In the genomic region with DNA sequence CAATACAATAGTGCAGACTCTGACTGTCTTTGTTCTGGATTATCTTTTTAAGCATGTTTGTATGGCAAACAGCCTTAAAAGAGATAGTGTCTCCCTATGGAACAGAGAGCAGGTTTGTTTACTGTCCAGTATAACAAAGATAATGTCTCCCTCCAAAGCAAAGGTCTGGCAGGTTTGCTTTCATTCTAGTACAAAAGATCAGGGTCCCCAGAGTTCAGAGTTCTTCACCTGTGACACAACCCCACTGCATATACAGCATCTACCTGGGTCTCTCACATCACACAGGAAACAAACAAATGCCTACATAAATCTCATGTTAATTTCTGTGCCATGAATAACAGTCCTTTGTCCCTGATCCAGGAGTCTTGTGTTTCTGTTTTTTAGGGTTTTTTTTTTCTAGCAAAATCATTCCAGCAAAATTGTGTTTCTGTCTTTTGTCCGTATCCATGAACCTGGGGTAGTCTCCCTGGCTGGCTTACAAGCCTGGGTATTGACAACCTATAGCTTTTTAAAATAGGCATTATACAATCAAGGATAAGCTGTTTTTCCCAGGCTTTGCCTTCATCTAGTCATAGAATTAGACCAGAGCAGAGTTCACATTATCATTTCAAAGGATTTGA, we compare ENCODE assay signal across 1 cellular context.
TF ChIP-seq lines count a peak whose summit lies in the region.

No MANE protein-coding gene starts in this region.

TF ChIP-seq in HepG2, 621 proteins besides CTCF, POLR2A, EP300 and RAD21 (continued from another document and continues in another):
- TF ChIP-seq, protein P1, sequence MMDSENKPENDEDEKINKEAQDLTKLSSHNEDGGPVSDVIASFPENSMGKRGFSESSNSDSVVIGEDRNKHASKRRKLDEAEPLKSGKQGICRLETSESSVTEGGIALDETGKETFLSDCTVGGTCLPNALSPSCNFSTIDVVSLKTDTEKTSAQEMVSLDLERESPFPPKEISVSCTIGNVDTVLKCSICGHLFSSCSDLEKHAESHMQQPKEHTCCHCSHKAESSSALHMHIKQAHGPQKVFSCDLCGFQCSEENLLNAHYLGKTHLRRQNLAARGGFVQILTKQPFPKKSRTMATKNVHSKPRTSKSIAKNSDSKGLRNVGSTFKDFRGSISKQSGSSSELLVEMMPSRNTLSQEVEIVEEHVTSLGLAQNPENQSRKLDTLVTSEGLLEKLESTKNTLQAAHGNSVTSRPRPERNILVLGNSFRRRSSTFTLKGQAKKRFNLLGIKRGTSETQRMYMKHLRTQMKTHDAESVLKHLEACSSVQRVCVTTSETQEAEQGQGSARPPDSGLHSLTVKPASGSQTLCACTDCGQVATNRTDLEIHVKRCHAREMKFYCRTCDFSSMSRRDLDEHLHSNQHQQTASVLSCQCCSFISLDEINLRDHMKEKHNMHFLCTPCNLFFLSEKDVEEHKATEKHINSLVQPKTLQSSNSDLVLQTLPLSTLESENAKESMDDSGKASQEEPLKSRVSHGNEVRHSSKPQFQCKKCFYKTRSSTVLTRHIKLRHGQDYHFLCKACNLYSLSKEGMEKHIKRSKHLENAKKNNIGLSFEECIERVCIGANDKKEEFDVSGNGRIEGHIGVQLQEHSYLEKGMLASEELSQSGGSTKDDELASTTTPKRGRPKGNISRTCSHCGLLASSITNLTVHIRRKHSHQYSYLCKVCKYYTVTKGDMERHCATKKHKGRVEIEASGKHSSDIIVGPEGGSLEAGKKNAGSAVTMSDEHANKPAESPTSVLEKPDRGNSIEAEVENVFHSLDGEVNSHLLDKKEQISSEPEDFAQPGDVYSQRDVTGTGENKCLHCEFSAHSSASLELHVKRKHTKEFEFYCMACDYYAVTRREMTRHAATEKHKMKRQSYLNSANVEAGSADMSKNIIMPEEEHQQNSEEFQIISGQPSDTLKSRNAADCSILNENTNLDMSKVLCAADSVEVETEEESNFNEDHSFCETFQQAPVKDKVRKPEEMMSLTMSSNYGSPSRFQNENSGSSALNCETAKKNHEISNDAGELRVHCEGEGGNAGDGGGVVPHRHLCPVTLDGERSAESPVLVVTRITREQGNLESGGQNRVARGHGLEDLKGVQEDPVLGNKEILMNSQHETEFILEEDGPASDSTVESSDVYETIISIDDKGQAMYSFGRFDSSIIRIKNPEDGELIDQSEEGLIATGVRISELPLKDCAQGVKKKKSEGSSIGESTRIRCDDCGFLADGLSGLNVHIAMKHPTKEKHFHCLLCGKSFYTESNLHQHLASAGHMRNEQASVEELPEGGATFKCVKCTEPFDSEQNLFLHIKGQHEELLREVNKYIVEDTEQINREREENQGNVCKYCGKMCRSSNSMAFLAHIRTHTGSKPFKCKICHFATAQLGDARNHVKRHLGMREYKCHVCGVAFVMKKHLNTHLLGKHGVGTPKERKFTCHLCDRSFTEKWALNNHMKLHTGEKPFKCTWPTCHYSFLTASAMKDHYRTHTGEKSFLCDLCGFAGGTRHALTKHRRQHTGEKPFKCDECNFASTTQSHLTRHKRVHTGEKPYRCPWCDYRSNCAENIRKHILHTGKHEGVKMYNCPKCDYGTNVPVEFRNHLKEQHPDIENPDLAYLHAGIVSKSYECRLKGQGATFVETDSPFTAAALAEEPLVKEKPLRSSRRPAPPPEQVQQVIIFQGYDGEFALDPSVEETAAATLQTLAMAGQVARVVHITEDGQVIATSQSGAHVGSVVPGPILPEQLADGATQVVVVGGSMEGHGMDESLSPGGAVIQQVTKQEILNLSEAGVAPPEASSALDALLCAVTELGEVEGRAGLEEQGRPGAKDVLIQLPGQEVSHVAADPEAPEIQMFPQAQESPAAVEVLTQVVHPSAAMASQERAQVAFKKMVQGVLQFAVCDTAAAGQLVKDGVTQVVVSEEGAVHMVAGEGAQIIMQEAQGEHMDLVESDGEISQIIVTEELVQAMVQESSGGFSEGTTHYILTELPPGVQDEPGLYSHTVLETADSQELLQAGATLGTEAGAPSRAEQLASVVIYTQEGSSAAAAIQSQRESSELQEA (CRISPR knock-in tag; IDR thresholded peaks at IDR 0.05; ENCODE audit: not compliant biosample characterization), result no peak
- TF ChIP-seq DR1 (CRISPR knock-in tag; IDR thresholded peaks at IDR 0.05) (no peak), IKZF4 (CRISPR knock-in tag; IDR thresholded peaks at IDR 0.05; ENCODE audit: borderline replicate concordance, low read depth, not compliant biosample characterization) (no peak), ETV6 (CRISPR knock-in tag; conservative IDR thresholded peaks at IDR 0.05) (no peak), ETV5 (CRISPR knock-in tag; IDR thresholded peaks at IDR 0.05; ENCODE audit: borderline replicate concordance) (peak; percentile 50; the same call in 1 of the 2 replicates), MEIS2 (CRISPR knock-in tag; IDR thresholded peaks at IDR 0.05) (0 out of 2 replicates have a peak, but pooled peaks have one; percentile 23), KDM6A (CRISPR knock-in tag; IDR thresholded peaks at IDR 0.05; ENCODE audit: low read depth) (peak; percentile 86), BORCS8-MEF2B (CRISPR knock-in tag; IDR thresholded peaks at IDR 0.05) (no peak), ZBTB1 (CRISPR knock-in tag; IDR thresholded peaks at IDR 0.05; ENCODE audit: borderline replicate concordance) (no peak), JUND (CRISPR knock-in tag; IDR thresholded peaks at IDR 0.05) (no peak), ZFP36L1 (CRISPR knock-in tag; IDR thresholded peaks at IDR 0.05) (peak; percentile 50; the same call in 1 of the 2 replicates), FLYWCH1 (CRISPR knock-in tag; IDR thresholded peaks at IDR 0.05) (no peak), ZFP36 (IDR thresholded peaks at IDR 0.05; ENCODE audit: borderline replicate concordance, low read depth, low read length, partially characterized antibody) (no peak), ZNF12 (CRISPR knock-in tag; IDR thresholded peaks at IDR 0.05) (no peak), ZNF251 (CRISPR knock-in tag; IDR thresholded peaks at IDR 0.05) (no peak), NCOA5 (CRISPR knock-in tag; IDR thresholded peaks at IDR 0.05) (no peak), SIX1 (CRISPR knock-in tag; IDR thresholded peaks at IDR 0.05; ENCODE audit: borderline replicate concordance) (peak; percentile 89; the same call in 1 of the 2 replicates), TCF12 (IDR thresholded peaks at IDR 0.05) (no peak), TCF12 (CRISPR knock-in tag; IDR thresholded peaks at IDR 0.05) (0 out of 2 replicates have a peak, but pooled peaks have one; percentile 54), TEAD2 (CRISPR knock-in tag; IDR thresholded peaks at IDR 0.05) (no peak)
- TF ChIP-seq, protein P2, sequence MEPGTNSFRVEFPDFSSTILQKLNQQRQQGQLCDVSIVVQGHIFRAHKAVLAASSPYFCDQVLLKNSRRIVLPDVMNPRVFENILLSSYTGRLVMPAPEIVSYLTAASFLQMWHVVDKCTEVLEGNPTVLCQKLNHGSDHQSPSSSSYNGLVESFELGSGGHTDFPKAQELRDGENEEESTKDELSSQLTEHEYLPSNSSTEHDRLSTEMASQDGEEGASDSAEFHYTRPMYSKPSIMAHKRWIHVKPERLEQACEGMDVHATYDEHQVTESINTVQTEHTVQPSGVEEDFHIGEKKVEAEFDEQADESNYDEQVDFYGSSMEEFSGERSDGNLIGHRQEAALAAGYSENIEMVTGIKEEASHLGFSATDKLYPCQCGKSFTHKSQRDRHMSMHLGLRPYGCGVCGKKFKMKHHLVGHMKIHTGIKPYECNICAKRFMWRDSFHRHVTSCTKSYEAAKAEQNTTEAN (CRISPR knock-in tag; conservative IDR thresholded peaks at IDR 0.05), result 0 out of 2 replicates have a peak, but pooled peaks have one; percentile 30
- TF ChIP-seq, protein P3, sequence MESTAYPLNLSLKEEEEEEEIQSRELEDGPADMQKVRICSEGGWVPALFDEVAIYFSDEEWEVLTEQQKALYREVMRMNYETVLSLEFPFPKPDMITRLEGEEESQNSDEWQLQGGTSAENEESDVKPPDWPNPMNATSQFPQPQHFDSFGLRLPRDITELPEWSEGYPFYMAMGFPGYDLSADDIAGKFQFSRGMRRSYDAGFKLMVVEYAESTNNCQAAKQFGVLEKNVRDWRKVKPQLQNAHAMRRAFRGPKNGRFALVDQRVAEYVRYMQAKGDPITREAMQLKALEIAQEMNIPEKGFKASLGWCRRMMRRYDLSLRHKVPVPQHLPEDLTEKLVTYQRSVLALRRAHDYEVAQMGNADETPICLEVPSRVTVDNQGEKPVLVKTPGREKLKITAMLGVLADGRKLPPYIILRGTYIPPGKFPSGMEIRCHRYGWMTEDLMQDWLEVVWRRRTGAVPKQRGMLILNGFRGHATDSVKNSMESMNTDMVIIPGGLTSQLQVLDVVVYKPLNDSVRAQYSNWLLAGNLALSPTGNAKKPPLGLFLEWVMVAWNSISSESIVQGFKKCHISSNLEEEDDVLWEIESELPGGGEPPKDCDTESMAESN (CRISPR knock-in tag; conservative IDR thresholded peaks at IDR 0.05), result no peak
- TF ChIP-seq, protein P4, sequence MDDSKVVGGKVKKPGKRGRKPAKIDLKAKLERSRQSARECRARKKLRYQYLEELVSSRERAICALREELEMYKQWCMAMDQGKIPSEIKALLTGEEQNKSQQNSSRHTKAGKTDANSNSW (CRISPR knock-in tag; IDR thresholded peaks at IDR 0.05; ENCODE audit: borderline replicate concordance), result no peak
- TF ChIP-seq, protein P5, sequence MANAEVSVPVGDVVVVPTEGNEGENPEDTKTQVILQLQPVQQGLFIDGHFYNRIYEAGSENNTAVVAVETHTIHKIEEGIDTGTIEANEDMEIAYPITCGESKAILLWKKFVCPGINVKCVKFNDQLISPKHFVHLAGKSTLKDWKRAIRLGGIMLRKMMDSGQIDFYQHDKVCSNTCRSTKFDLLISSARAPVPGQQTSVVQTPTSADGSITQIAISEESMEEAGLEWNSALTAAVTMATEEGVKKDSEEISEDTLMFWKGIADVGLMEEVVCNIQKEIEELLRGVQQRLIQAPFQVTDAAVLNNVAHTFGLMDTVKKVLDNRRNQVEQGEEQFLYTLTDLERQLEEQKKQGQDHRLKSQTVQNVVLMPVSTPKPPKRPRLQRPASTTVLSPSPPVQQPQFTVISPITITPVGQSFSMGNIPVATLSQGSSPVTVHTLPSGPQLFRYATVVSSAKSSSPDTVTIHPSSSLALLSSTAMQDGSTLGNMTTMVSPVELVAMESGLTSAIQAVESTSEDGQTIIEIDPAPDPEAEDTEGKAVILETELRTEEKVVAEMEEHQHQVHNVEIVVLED (CRISPR knock-in tag; IDR thresholded peaks at IDR 0.05; ENCODE audit: borderline replicate concordance), result no peak
- TF ChIP-seq, protein P6, sequence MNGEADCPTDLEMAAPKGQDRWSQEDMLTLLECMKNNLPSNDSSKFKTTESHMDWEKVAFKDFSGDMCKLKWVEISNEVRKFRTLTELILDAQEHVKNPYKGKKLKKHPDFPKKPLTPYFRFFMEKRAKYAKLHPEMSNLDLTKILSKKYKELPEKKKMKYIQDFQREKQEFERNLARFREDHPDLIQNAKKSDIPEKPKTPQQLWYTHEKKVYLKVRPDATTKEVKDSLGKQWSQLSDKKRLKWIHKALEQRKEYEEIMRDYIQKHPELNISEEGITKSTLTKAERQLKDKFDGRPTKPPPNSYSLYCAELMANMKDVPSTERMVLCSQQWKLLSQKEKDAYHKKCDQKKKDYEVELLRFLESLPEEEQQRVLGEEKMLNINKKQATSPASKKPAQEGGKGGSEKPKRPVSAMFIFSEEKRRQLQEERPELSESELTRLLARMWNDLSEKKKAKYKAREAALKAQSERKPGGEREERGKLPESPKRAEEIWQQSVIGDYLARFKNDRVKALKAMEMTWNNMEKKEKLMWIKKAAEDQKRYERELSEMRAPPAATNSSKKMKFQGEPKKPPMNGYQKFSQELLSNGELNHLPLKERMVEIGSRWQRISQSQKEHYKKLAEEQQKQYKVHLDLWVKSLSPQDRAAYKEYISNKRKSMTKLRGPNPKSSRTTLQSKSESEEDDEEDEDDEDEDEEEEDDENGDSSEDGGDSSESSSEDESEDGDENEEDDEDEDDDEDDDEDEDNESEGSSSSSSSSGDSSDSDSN (CRISPR knock-in tag; IDR thresholded peaks at IDR 0.05), result no peak
- TF ChIP-seq, protein P7, sequence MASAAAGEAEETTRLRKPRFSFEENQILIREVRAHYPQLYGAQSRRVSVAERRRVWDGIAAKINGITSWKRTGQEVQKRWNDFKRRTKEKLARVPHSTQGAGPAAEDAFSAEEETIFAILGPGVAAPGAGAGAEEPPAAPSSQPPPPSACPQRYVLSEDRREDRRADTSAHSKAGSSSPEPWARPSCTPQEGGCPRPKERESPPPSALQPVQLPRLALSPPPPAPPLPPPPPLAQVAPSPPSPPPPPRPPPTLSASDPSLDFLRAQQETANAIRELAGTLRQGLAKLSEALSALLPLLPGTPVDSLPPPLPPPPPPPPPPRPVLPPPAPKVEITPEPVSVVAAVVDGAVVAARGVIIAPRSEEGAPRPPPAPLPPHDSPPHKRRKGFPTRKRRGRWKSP (CRISPR knock-in tag; IDR thresholded peaks at IDR 0.05), result peak; percentile 52; the same call in 1 of the 2 replicates
- TF ChIP-seq, protein P8, sequence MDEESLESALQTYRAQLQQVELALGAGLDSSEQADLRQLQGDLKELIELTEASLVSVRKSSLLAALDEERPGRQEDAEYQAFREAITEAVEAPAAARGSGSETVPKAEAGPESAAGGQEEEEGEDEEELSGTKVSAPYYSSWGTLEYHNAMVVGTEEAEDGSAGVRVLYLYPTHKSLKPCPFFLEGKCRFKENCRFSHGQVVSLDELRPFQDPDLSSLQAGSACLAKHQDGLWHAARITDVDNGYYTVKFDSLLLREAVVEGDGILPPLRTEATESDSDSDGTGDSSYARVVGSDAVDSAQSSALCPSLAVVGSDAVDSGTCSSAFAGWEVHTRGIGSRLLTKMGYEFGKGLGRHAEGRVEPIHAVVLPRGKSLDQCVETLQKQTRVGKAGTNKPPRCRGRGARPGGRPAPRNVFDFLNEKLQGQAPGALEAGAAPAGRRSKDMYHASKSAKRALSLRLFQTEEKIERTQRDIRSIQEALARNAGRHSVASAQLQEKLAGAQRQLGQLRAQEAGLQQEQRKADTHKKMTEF (CRISPR knock-in tag; IDR thresholded peaks at IDR 0.05), result peak; percentile 90
- TF ChIP-seq, protein P9, sequence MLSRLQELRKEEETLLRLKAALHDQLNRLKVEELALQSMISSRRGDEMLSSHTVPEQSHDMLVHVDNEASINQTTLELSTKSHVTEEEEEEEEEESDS (CRISPR knock-in tag; IDR thresholded peaks at IDR 0.05; ENCODE audit: borderline replicate concordance), result no peak
- TF ChIP-seq, protein P10, sequence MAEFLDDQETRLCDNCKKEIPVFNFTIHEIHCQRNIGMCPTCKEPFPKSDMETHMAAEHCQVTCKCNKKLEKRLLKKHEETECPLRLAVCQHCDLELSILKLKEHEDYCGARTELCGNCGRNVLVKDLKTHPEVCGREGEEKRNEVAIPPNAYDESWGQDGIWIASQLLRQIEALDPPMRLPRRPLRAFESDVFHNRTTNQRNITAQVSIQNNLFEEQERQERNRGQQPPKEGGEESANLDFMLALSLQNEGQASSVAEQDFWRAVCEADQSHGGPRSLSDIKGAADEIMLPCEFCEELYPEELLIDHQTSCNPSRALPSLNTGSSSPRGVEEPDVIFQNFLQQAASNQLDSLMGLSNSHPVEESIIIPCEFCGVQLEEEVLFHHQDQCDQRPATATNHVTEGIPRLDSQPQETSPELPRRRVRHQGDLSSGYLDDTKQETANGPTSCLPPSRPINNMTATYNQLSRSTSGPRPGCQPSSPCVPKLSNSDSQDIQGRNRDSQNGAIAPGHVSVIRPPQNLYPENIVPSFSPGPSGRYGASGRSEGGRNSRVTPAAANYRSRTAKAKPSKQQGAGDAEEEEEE (CRISPR knock-in tag; IDR thresholded peaks at IDR 0.05; ENCODE audit: borderline replicate concordance), result no peak
- TF ChIP-seq, protein P11, sequence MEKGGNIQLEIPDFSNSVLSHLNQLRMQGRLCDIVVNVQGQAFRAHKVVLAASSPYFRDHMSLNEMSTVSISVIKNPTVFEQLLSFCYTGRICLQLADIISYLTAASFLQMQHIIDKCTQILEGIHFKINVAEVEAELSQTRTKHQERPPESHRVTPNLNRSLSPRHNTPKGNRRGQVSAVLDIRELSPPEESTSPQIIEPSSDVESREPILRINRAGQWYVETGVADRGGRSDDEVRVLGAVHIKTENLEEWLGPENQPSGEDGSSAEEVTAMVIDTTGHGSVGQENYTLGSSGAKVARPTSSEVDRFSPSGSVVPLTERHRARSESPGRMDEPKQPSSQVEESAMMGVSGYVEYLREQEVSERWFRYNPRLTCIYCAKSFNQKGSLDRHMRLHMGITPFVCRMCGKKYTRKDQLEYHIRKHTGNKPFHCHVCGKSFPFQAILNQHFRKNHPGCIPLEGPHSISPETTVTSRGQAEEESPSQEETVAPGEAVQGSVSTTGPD (CRISPR knock-in tag; IDR thresholded peaks at IDR 0.05), result no peak
